20 cellular contexts compared by ENCODE assay signal in genomic region chr9:95038666-95039065, GRCh38.
DNase-seq lines count a peak whose midpoint lies in the region; ATAC-seq and TF ChIP-seq lines count a peak whose summit lies in the region.
"Had no signal": no experiment of that assay in that cellular context is flagged by ENCODE, and none has a peak within 500 bp of the region (broad histone marks: within the 10 kb centered on the region; RNA-seq: fewer than 3 reads in every experiment).

No MANE protein-coding gene starts in this region.

- no peak for DNase-seq in HFFc6
- no peak for DNase-seq in chondrocyte (ENCODE audit: low spot score)
- no peak for DNase-seq in right lobe of liver
- DNase-seq in ACHN: no peak
- DNase-seq in A172 (ENCODE audit: low spot score): no peak
- DNase-seq: activated B cell treated with CpG ODN at 0.5 μM for 24 hours; activated CD4-positive, alpha-beta T cell treated with anti-CD3 and anti-CD28 coated beads, Interleukin-2, amount 50 U/mL, for 4 hours; activated naive CD4-positive, alpha-beta T cell treated with anti-CD3 and anti-CD28 coated beads, Interleukin-2, amount 10 ng/mL, durations not matched to agents 7 days and 5 days; amygdala; NCI-H1105 treated with DMSO at 0.1 percent for 48 hours; NCI-H2029 treated with DMSO at 0.1 percent for 48 hours; NCI-H82; pancreas; stimulated activated CD4-positive, alpha-beta T cell treated with anti-CD3 and anti-CD28 coated beads, Interleukin-1b, Interleukin-23, amount 100 ng/mL, for 48 hours had no signal

- H3K27me3 Mint-ChIP-seq in HFFc6 (ENCODE audit: insufficient read depth): peaks cover 7% of the 10 kb centered on the region
- H3K27me3 Mint-ChIP-seq in chondrocyte (ENCODE audit: low read depth): no peaks in the 10 kb centered on the region
- H3K27me3 Mint-ChIP-seq: activated B cell treated with CpG ODN at 0.5 μM for 24 hours; activated naive CD4-positive, alpha-beta T cell treated with anti-CD3 and anti-CD28 coated beads, Interleukin-2, amount 10 ng/mL, durations not matched to agents 7 days and 5 days; dendritic cell treated with granulocyte-macrophage colony-stimulating factor and Interleukin-4, amounts not matched to agents 40 ng/mL and 50 ng/mL, for 4 days had no signal

- ATAC-seq in right lobe of liver (peak in 3 of 4 donors; percentile 4 to 16 (median 14)), GM19324 (IDR thresholded peaks at IDR 0.05; ENCODE audit: low FRiP score, unreplicated experiment) (no peak), HG02571 (IDR thresholded peaks at IDR 0.05; ENCODE audit: unreplicated experiment) (no peak)

- H3K36me3 Mint-ChIP-seq in HFFc6 (ENCODE audit: low read depth): peaks cover 48% of the 10 kb centered on the region
- peaks cover 23% of the 10 kb centered on the region for H3K36me3 Mint-ChIP-seq in chondrocyte (ENCODE audit: low read depth)
- H3K36me3 Mint-ChIP-seq: activated naive CD4-positive, alpha-beta T cell treated with anti-CD3 and anti-CD28 coated beads, Interleukin-2, amount 10 ng/mL, durations not matched to agents 7 days and 5 days; CD14-positive monocyte had no signal

- H3K9me3 Mint-ChIP-seq in HFFc6 (no peaks in the 10 kb centered on the region), chondrocyte (ENCODE audit: low read depth) (no peaks in the 10 kb centered on the region)
- H3K9me3 Mint-ChIP-seq: activated B cell treated with CpG ODN at 0.5 μM for 24 hours; activated naive CD4-positive, alpha-beta T cell treated with anti-CD3 and anti-CD28 coated beads, Interleukin-2, amount 10 ng/mL, durations not matched to agents 7 days and 5 days; activated T-helper 1 cell treated with anti-CD3 and anti-CD28 coated beads, Interleukin-12 subunit alpha, Interleukin-12 subunit beta, Interleukin-2, Interleukin-4 antibody, amounts not matched to agents 30 ng/mL and 10 ng/mL and 1 ng/mL, durations not matched to agents 14 hours and 24 hours and 36 hours; dendritic cell treated with granulocyte-macrophage colony-stimulating factor and Interleukin-4, amounts not matched to agents 40 ng/mL and 50 ng/mL, for 4 days had no signal

- no peak overlapping the region for H3K4me3 Mint-ChIP-seq in HFFc6
- H3K4me3 Mint-ChIP-seq in chondrocyte (ENCODE audit: unreplicated experiment): no peak overlapping the region
- H3K4me3 Mint-ChIP-seq: activated B cell treated with CpG ODN at 0.5 μM for 24 hours; activated naive CD4-positive, alpha-beta T cell treated with anti-CD3 and anti-CD28 coated beads, Interleukin-2, amount 10 ng/mL, durations not matched to agents 7 days and 5 days; activated T-helper 1 cell treated with anti-CD3 and anti-CD28 coated beads, Interleukin-12 subunit alpha, Interleukin-12 subunit beta, Interleukin-2, Interleukin-4 antibody, amounts not matched to agents 30 ng/mL and 10 ng/mL and 1 ng/mL, durations not matched to agents 14 hours and 24 hours and 36 hours; CD14-positive monocyte; dendritic cell treated with granulocyte-macrophage colony-stimulating factor and Interleukin-4, amounts not matched to agents 40 ng/mL and 50 ng/mL, for 4 days had no signal

- no peak for TF ChIP-seq POLR2A in right lobe of liver (IDR thresholded peaks at IDR 0.05)

- no peak overlapping the region for H3K4me3 ChIP-seq in right lobe of liver
- H3K4me3 ChIP-seq in skin epidermis: no peak overlapping the region
- H3K4me3 ChIP-seq: pancreas had no signal

- H3K36me3 ChIP-seq in right lobe of liver: peaks cover 0 to 42% (median 9%) of the 10 kb centered on the region in 4 donors
- H3K36me3 ChIP-seq: pancreas had no signal

- no peak for TF ChIP-seq CTCF in HFFc6 (IDR thresholded peaks at IDR 0.05)
- TF ChIP-seq CTCF in chondrocyte (IDR thresholded peaks at IDR 0.05): no peak
- TF ChIP-seq CTCF in right lobe of liver (IDR thresholded peaks at IDR 0.05): no peak

- intact Hi-C loops in right lobe of liver (cut with DNase I): no loop called here

- in situ Hi-C loops in ACHN (cut with HindIII; ENCODE audit: low pct_ligation_motif_present, low pct_unique_long_range_greater_than_20kb, low sequenced_read_pairs): no loop called here

- H3K4me1 Mint-ChIP-seq in HFFc6 (ENCODE audit: low read depth) (peaks cover 63% of the 10 kb centered on the region), chondrocyte (ENCODE audit: low read depth) (peaks cover 59% of the 10 kb centered on the region)
- H3K4me1 Mint-ChIP-seq: activated B cell treated with CpG ODN at 0.5 μM for 24 hours; activated naive CD4-positive, alpha-beta T cell treated with anti-CD3 and anti-CD28 coated beads, Interleukin-2, amount 10 ng/mL, durations not matched to agents 7 days and 5 days had no signal

- H3K9me3 ChIP-seq in right lobe of liver: no peaks in the 10 kb centered on the region
- H3K9me3 ChIP-seq: pancreas had no signal

- H3K27ac ChIP-seq in right lobe of liver (no peak overlapping the region), skin epidermis (peak overlapping the region in 17 of 21 experiments; percentile 11 to 85 (median 57))

- peak overlapping the region; percentile 82 for H3K27ac Mint-ChIP-seq in HFFc6
- H3K27ac Mint-ChIP-seq in chondrocyte (ENCODE audit: unreplicated experiment): peak overlapping the region; percentile 12
- H3K27ac Mint-ChIP-seq: activated B cell treated with CpG ODN at 0.5 μM for 24 hours; activated naive CD4-positive, alpha-beta T cell treated with anti-CD3 and anti-CD28 coated beads, Interleukin-2, amount 10 ng/mL, durations not matched to agents 7 days and 5 days; activated T-helper 1 cell treated with anti-CD3 and anti-CD28 coated beads, Interleukin-12 subunit alpha, Interleukin-12 subunit beta, Interleukin-2, Interleukin-4 antibody, amounts not matched to agents 30 ng/mL and 10 ng/mL and 1 ng/mL, durations not matched to agents 14 hours and 24 hours and 36 hours; dendritic cell treated with granulocyte-macrophage colony-stimulating factor and Interleukin-4, amounts not matched to agents 40 ng/mL and 50 ng/mL, for 4 days had no signal

- no peaks in the 10 kb centered on the region for H3K27me3 ChIP-seq in right lobe of liver
- H3K27me3 ChIP-seq: pancreas had no signal

- peaks cover 0 to 25% (median 7%) of the 10 kb centered on the region in 4 donors for H3K4me1 ChIP-seq in right lobe of liver

- 85% methylated on average over 9 of the region's 9 CpGs for WGBS in right lobe of liver (ENCODE audit: insufficient coverage, low coverage, low lambda C conversion rate, missing lambda C conversion rate)

Comparison
In these comparisons a context has a peak if more than half of its experiments do, and no peak if none do; other contexts are left out.
1. ATAC-seq: peak in right lobe of liver (3 of 4); none in GM19324 (single experiment) and HG02571 (single experiment).
2. H3K27ac ChIP-seq: peak in skin epidermis (17 of 21); none in right lobe of liver (0 of 3).